Comparison of ENCODE assay signal across 18 cellular contexts in the genomic region with DNA sequence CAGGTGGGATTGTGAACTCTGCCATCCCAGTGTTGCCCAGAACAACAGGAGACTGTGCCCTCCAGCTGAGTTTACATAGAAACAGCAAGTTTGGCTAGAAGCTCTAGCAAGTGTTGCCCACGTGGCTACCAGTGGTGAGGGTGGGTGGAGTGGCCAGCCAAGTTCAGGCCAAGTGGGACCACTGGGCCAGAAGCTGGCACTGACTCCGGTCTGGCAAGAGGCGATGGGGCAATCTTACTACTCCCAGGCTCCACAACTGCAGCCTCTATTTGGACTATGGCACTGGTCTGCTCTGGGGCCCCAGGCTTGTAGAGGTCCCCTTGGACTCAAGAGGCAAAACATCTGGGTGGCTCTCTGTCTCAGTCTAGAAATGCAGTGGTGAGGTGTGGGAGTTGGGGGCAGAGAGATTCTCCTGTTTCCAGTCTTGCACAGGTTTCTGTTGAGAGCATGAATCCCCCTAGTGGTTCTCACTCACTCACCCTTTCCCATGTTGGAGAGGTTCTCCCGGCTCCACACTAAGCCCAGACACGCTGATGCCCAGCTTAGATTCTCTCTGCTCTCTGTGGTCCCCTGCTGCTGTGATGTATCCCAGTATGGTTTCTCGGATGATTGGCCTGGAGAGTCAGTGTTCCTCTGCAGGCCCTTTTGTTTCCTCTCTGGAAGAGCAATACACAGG.
"Had no signal": no experiment of that assay in that cellular context is flagged by ENCODE, and none has a peak within 500 bp of the region (broad histone marks: within the 10 kb centered on the region; RNA-seq: fewer than 3 reads in every experiment).

No MANE protein-coding gene starts in this region.

- H3K4me1 Mint-ChIP-seq: naive thymus-derived CD8-positive, alpha-beta T cell had no signal

- ATAC-seq: foreskin keratinocyte; mucosa of descending colon; naive thymus-derived CD8-positive, alpha-beta T cell; pancreas; right cardiac atrium had no signal

- H3K4me3 ChIP-seq: colonic mucosa, mucosa of descending colon, pancreas, stomach, thoracic aorta, transverse colon had no signal

- H3K27me3 Mint-ChIP-seq: naive thymus-derived CD8-positive, alpha-beta T cell; progenitor cell of endocrine pancreas had no signal

- H3K9me3 ChIP-seq: colonic mucosa, mucosa of descending colon, pancreas, thoracic aorta, transverse colon had no signal

- H3K27ac ChIP-seq: colonic mucosa, foreskin keratinocyte, pancreas, stomach, thoracic aorta, transverse colon had no signal

- H3K4me3 Mint-ChIP-seq: naive thymus-derived CD8-positive, alpha-beta T cell had no signal

- H3K36me3 ChIP-seq: colonic mucosa, pancreas, stomach, thoracic aorta, transverse colon had no signal

- DNase-seq: colonic mucosa; dermis blood vessel endothelial cell; erythroblast; foreskin keratinocyte; kidney glomerular epithelial cell; mucosa of descending colon; naive thymus-derived CD8-positive, alpha-beta T cell; occipital lobe; pancreas; right cardiac atrium; small intestine; stimulated activated CD4-positive, alpha-beta T cell treated with anti-CD3 and anti-CD28 coated beads, Interleukin-12 subunit alpha, Interleukin-12 subunit beta, amount 100 ng/mL, for 4 hours; stimulated activated naive CD4-positive, alpha-beta T cell; stomach; substantia nigra; transverse colon had no signal

- H3K4me1 ChIP-seq: colonic mucosa, foreskin keratinocyte, pancreas, stomach, transverse colon had no signal

- H3K27me3 ChIP-seq: colonic mucosa, foreskin keratinocyte, pancreas, stomach, transverse colon had no signal

- H3K27ac Mint-ChIP-seq: naive thymus-derived CD8-positive, alpha-beta T cell; progenitor cell of endocrine pancreas had no signal
